Comparison of ENCODE assay signal across 22 cellular contexts in genomic region chr18:35463837-35464236, GRCh38.
"Had no signal": no experiment of that assay in that cellular context is flagged by ENCODE, and none has a peak within 500 bp of the region (broad histone marks: within the 10 kb centered on the region; RNA-seq: fewer than 3 reads in every experiment).

No MANE protein-coding gene starts in this region.

- H3K27me3 Mint-ChIP-seq: activated CD4-positive, alpha-beta memory T cell treated with anti-CD3 and anti-CD28 coated beads, Interleukin-2, amount 10 ng/mL, durations not matched to agents 7 days and 5 days; activated CD4-positive, alpha-beta T cell treated with anti-CD3 and anti-CD28 coated beads, Interleukin-2, amount 10 ng/mL, durations not matched to agents 24 days and 14 days; activated naive CD8-positive, alpha-beta T cell treated with anti-CD3 and anti-CD28 coated beads, Interleukin-2, amount 10 ng/mL, durations not matched to agents 7 days and 5 days; memory B cell; stimulated activated memory B cell treated with anti-CD40 and anti-IgM and Interleukin-4, amounts not matched to agents 10 μg/mL and 1 μg/mL and 100 μg/mL, for 72 hours; T-helper 17 cell had no signal

- H3K27me3 ChIP-seq: colonic mucosa, left lung, neutrophil, ovary, right lobe of liver, upper lobe of left lung had no signal

- H3K4me1 ChIP-seq: colonic mucosa, prostate gland had no signal

- H3K36me3 ChIP-seq: colonic mucosa, neutrophil, ovary, prostate gland, right lobe of liver had no signal

- H3K27ac ChIP-seq: colonic mucosa, epithelial cell of prostate, ovary, prostate gland, right lobe of liver had no signal

- H3K36me3 Mint-ChIP-seq: activated naive CD8-positive, alpha-beta T cell treated with anti-CD3 and anti-CD28 coated beads, Interleukin-2, amount 10 ng/mL, durations not matched to agents 7 days and 5 days; memory B cell had no signal

- H3K9me3 ChIP-seq: colonic mucosa, left lung, neutrophil, ovary, prostate gland, right lobe of liver, upper lobe of left lung had no signal

- H3K27ac Mint-ChIP-seq: activated CD4-positive, alpha-beta memory T cell treated with anti-CD3 and anti-CD28 coated beads, Interleukin-2, amount 10 ng/mL, durations not matched to agents 7 days and 5 days; activated CD4-positive, alpha-beta T cell treated with anti-CD3 and anti-CD28 coated beads, Interleukin-2, amount 10 ng/mL, durations not matched to agents 24 days and 14 days; activated naive CD4-positive, alpha-beta T cell treated with anti-CD3 and anti-CD28 coated beads for 36 hours; activated naive CD8-positive, alpha-beta T cell treated with anti-CD3 and anti-CD28 coated beads, Interleukin-2, amount 10 ng/mL, durations not matched to agents 7 days and 5 days; activated T-cell treated with anti-CD3 and anti-CD28 coated beads, Interleukin-2, amount 50 U/mL, for 72 hours; memory B cell; nephron; stimulated activated memory B cell treated with anti-CD40 and anti-IgM and Interleukin-4, amounts not matched to agents 10 μg/mL and 1 μg/mL and 100 μg/mL, for 72 hours had no signal

- DNase-seq: activated CD4-positive, alpha-beta memory T cell treated with anti-CD3 and anti-CD28 coated beads, Interleukin-2, amount 10 ng/mL, durations not matched to agents 7 days and 5 days; activated CD4-positive, alpha-beta T cell treated with anti-CD3 and anti-CD28 coated beads, Interleukin-2, amount 10 ng/mL, durations not matched to agents 24 days and 14 days; activated effector memory CD4-positive, alpha-beta T cell treated with Interleukin-2 at 50 U/mL for 16 hours; activated naive CD4-positive, alpha-beta T cell treated with anti-CD3 and anti-CD28 coated beads for 36 hours; activated naive CD8-positive, alpha-beta T cell treated with anti-CD3 and anti-CD28 coated beads, Interleukin-2, amount 10 ng/mL, durations not matched to agents 7 days and 5 days; activated T-cell treated with anti-CD3 and anti-CD28 coated beads, Interleukin-2, amount 50 U/mL, for 72 hours; amniotic stem cell; colonic mucosa; kidney; left lung; right lobe of liver; small intestine; stimulated activated CD4-positive, alpha-beta T cell treated with anti-CD3 and anti-CD28 coated beads, Interleukin-15, amount 100 ng/mL, for 24 hours; T-helper 17 cell; upper lobe of left lung had no signal

- H3K4me3 Mint-ChIP-seq: activated CD4-positive, alpha-beta memory T cell treated with anti-CD3 and anti-CD28 coated beads, Interleukin-2, amount 10 ng/mL, durations not matched to agents 7 days and 5 days; activated CD4-positive, alpha-beta T cell treated with anti-CD3 and anti-CD28 coated beads, Interleukin-2, amount 10 ng/mL, durations not matched to agents 24 days and 14 days; activated naive CD4-positive, alpha-beta T cell treated with anti-CD3 and anti-CD28 coated beads for 36 hours; activated naive CD8-positive, alpha-beta T cell treated with anti-CD3 and anti-CD28 coated beads, Interleukin-2, amount 10 ng/mL, durations not matched to agents 7 days and 5 days; activated T-cell treated with anti-CD3 and anti-CD28 coated beads, Interleukin-2, amount 50 U/mL, for 72 hours; memory B cell; nephron; stimulated activated memory B cell treated with anti-CD40 and anti-IgM and Interleukin-4, amounts not matched to agents 10 μg/mL and 1 μg/mL and 100 μg/mL, for 72 hours; T-helper 17 cell had no signal

- H3K4me1 Mint-ChIP-seq: nephron had no signal

- H3K4me3 ChIP-seq: colonic mucosa, left lung, ovary, prostate gland, right lobe of liver, upper lobe of left lung had no signal

- H3K9me3 Mint-ChIP-seq: activated CD4-positive, alpha-beta memory T cell treated with anti-CD3 and anti-CD28 coated beads, Interleukin-2, amount 10 ng/mL, durations not matched to agents 7 days and 5 days; activated CD4-positive, alpha-beta T cell treated with anti-CD3 and anti-CD28 coated beads, Interleukin-2, amount 10 ng/mL, durations not matched to agents 24 days and 14 days; activated naive CD4-positive, alpha-beta T cell treated with anti-CD3 and anti-CD28 coated beads for 36 hours; activated naive CD8-positive, alpha-beta T cell treated with anti-CD3 and anti-CD28 coated beads, Interleukin-2, amount 10 ng/mL, durations not matched to agents 7 days and 5 days; activated T-cell treated with anti-CD3 and anti-CD28 coated beads, Interleukin-2, amount 50 U/mL, for 72 hours; memory B cell; nephron; stimulated activated memory B cell treated with anti-CD40 and anti-IgM and Interleukin-4, amounts not matched to agents 10 μg/mL and 1 μg/mL and 100 μg/mL, for 72 hours had no signal
